23 cellular contexts compared by ENCODE assay signal in the genomic region with DNA sequence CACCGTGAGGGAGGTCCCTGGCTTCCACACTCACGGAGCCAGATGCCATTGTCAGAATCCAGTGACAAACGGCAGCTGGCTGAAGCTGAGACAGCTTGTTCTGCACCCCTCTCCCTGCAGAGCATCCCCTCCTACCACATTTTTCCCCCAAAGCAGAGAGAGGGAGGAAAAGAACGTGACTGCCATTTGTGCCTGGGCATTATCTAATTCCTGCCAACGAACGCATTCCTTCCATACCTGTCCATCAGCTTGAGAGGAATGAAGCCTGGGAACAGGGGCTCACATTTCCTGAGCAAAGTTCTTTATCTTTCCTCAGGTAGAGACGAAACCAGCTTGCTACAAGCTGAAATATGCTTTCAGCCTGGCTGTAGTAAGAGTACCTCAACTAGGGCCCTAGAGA.
DNase-seq lines count a peak whose midpoint lies in the region; ATAC-seq and TF ChIP-seq lines count a peak whose summit lies in the region.
"Had no signal": no experiment of that assay in that cellular context is flagged by ENCODE, and none has a peak within 500 bp of the region (broad histone marks: within the 10 kb centered on the region; RNA-seq: fewer than 3 reads in every experiment).

No MANE protein-coding gene starts in this region.

- no peaks in the 10 kb centered on the region for H4K20me1 ChIP-seq in PC-3 (ENCODE audit: low read length)

- DNase-seq in NCI-H226 (peak; percentile 66), endodermal cell (peak; percentile 50), mesothelial cell of epicardium (ENCODE audit: low spot score in 2 of 2, unreplicated experiment in 2 of 2) (no peak), type B pancreatic cell (ENCODE audit: extremely low spot score, unreplicated experiment) (no peak), GM13976 (ENCODE audit: low spot score) (no peak), PC-3 (no peak)
- DNase-seq: CD4-positive, CD25-positive, alpha-beta regulatory T cell; DMS153; GDM1; KBM-7; NCI-H1092 treated with DMSO at 0.1 percent for 48 hours; NCI-H1436 treated with DMSO at 0.1 percent for 48 hours; NCI-H2029; NCI-H2227 treated with DMSO at 0.1 percent for 48 hours; NCI-H510A treated with DMSO at 0.1 percent for 48 hours; NCI-H774; Peyer's patch; SJCRH30 had no signal

- intact Hi-C loops in PC-3 (cut with micrococcal nuclease): no loop called here

- no peaks in the 10 kb centered on the region for H3K9me2 ChIP-seq in PC-3 (replicated peaks; ENCODE audit: low read length)

- H3K4me3 Mint-ChIP-seq in endodermal cell (no peak overlapping the region), mesothelial cell of epicardium (no peak overlapping the region), type B pancreatic cell (no peak overlapping the region)
- H3K4me3 Mint-ChIP-seq: CD4-positive, CD25-positive, alpha-beta regulatory T cell had no signal

- H3K4me2 ChIP-seq in PC-3 (ENCODE audit: low read length): no peak overlapping the region

- in situ Hi-C loops in GM13976 (cut with MboI; ENCODE audit: low sequenced_read_pairs, unreplicated experiment): no loop called here

- 71 to 90% methylated on average over 6 to 7 of the region's 7 CpGs for WGBS in endodermal cell (ENCODE audit: insufficient coverage in 1 of 2, insufficient read length in 1 of 2), 2 experiments

- H3K27ac Mint-ChIP-seq in endodermal cell (no peak overlapping the region), mesothelial cell of epicardium (peak overlapping the region; percentile 79), type B pancreatic cell (peak overlapping the region; percentile 72)
- H3K27ac Mint-ChIP-seq: CD4-positive, CD25-positive, alpha-beta regulatory T cell had no signal

- peaks cover 5% of the 10 kb centered on the region for H3K4me1 ChIP-seq in endodermal cell (ENCODE audit: control insufficient read depth, insufficient read depth, low read length)
- no peaks in the 10 kb centered on the region for H3K4me1 ChIP-seq in PC-3 (ENCODE audit: insufficient read depth, low read length)
- H3K4me1 ChIP-seq: Peyer's patch, SJCRH30 had no signal

- no TSS peak for BruUV-seq in PC-3 (replicated peaks; lab: Mats Ljungman, UMichigan)

- H2AFZ ChIP-seq in PC-3 (ENCODE audit: low read length): no peak overlapping the region

- H3K27ac ChIP-seq in endodermal cell (ENCODE audit: low read depth, low read length): no peak overlapping the region
- no peak overlapping the region for H3K27ac ChIP-seq in PC-3 (ENCODE audit: low read length)
- H3K27ac ChIP-seq: HL-60, Peyer's patch, SJCRH30 had no signal

- H3K36me3 Mint-ChIP-seq in endodermal cell (ENCODE audit: low read depth) (no peaks in the 10 kb centered on the region), mesothelial cell of epicardium (peaks cover 10% of the 10 kb centered on the region), type B pancreatic cell (peaks cover 3% of the 10 kb centered on the region)
- H3K36me3 Mint-ChIP-seq: CD4-positive, CD25-positive, alpha-beta regulatory T cell had no signal

- peaks cover 7% of the 10 kb centered on the region for H3K9me3 ChIP-seq in endodermal cell (ENCODE audit: control insufficient read depth, low read length)
- H3K9me3 ChIP-seq in PC-3 (ENCODE audit: low read length): no peaks in the 10 kb centered on the region
- H3K9me3 ChIP-seq: HAP-1, Peyer's patch, SJCRH30 had no signal

- H3K9me3 Mint-ChIP-seq in endodermal cell: no peaks in the 10 kb centered on the region
- H3K9me3 Mint-ChIP-seq in mesothelial cell of epicardium: peaks cover 11% of the 10 kb centered on the region
- peaks cover 8% of the 10 kb centered on the region for H3K9me3 Mint-ChIP-seq in type B pancreatic cell

- no peaks in the 10 kb centered on the region for H3F3A ChIP-seq in PC-3 (ENCODE audit: low read length, unreplicated experiment)

- peaks cover 14% of the 10 kb centered on the region for H3K4me1 Mint-ChIP-seq in endodermal cell
- peaks cover 22% of the 10 kb centered on the region for H3K4me1 Mint-ChIP-seq in mesothelial cell of epicardium
- H3K4me1 Mint-ChIP-seq in type B pancreatic cell (ENCODE audit: unreplicated experiment): peaks cover 5% of the 10 kb centered on the region
- H3K4me1 Mint-ChIP-seq: CD4-positive, CD25-positive, alpha-beta regulatory T cell had no signal

- H3K36me3 ChIP-seq in endodermal cell (ENCODE audit: control insufficient read depth, insufficient read depth, low read length) (no peaks in the 10 kb centered on the region), PC-3 (ENCODE audit: low read depth, low read length) (no peaks in the 10 kb centered on the region)
- H3K36me3 ChIP-seq: HAP-1, Peyer's patch, SJCRH30 had no signal

- H3K27me3 ChIP-seq in endodermal cell (ENCODE audit: control insufficient read depth, insufficient read depth, low read length, poor library complexity, severe bottlenecking) (no peaks in the 10 kb centered on the region), PC-3 (ENCODE audit: low read length) (no peaks in the 10 kb centered on the region; the same call in 1 of the 2 replicates)
- H3K27me3 ChIP-seq: Peyer's patch, SJCRH30 had no signal

- H3K9ac ChIP-seq in endodermal cell (ENCODE audit: extremely low read depth, low read length, poor library complexity, severe bottlenecking) (no peak overlapping the region), PC-3 (ENCODE audit: low read length) (no peak overlapping the region)

- H3K4me3 ChIP-seq in endodermal cell (ENCODE audit: low read length) (no peak overlapping the region), PC-3 (ENCODE audit: low read length) (no peak overlapping the region)
- H3K4me3 ChIP-seq: HAP-1, Peyer's patch, SJCRH30 had no signal

- CTCF ChIA-PET in PC-3 (lab: Charles Lee): no interaction called here

- TF ChIP-seq CTCF in endodermal cell (conservative IDR thresholded peaks at IDR 0.05): no peak
- TF ChIP-seq CTCF in mesothelial cell of epicardium (IDR thresholded peaks at IDR 0.05; ENCODE audit: unreplicated experiment): no peak
- no peak for TF ChIP-seq CTCF in type B pancreatic cell (conservative IDR thresholded peaks at IDR 0.05)
- TF ChIP-seq CTCF in GM13976 (IDR thresholded peaks at IDR 0.05; ENCODE audit: borderline replicate concordance, control extremely low read depth, extremely low read depth, insufficient read depth, missing control alignments): no peak
- TF ChIP-seq CTCF in PC-3 (conservative IDR thresholded peaks at IDR 0.05; ENCODE audit: low read depth, low read length): no peak

- H3K27me3 Mint-ChIP-seq in endodermal cell (ENCODE audit: insufficient read depth) (peaks cover 14% of the 10 kb centered on the region), mesothelial cell of epicardium (ENCODE audit: low read depth) (no peaks in the 10 kb centered on the region), type B pancreatic cell (no peaks in the 10 kb centered on the region)

- H3K79me2 ChIP-seq in PC-3 (ENCODE audit: low read length): no peaks in the 10 kb centered on the region

- POLR2A ChIA-PET in PC-3 (lab: Charles Lee; ENCODE audit: unreplicated experiment): no interaction called here

- ATAC-seq in GM18511 (IDR thresholded peaks at IDR 0.05; ENCODE audit: unreplicated experiment) (no peak), PC-3 (no peak), HG02759 (IDR thresholded peaks at IDR 0.05; ENCODE audit: unreplicated experiment) (no peak)
- ATAC-seq: HepG2 had no signal

Comparison
In these comparisons a context has a peak if more than half of its experiments do, and no peak if none do; other contexts are left out.
1. DNase-seq: peak in NCI-H226 (single experiment) and endodermal cell (single experiment); none in mesothelial cell of epicardium (0 of 2), type B pancreatic cell (single experiment), GM13976 (single experiment) and PC-3 (single experiment).